Comparison of ENCODE assay signal across 13 cellular contexts in genomic region chr21:28776251-28776650, GRCh38.
DNase-seq lines count a peak whose midpoint lies in the region; TF ChIP-seq lines count a peak whose summit lies in the region.
"Had no signal": no experiment of that assay in that cellular context is flagged by ENCODE, and none has a peak within 500 bp of the region (broad histone marks: within the 10 kb centered on the region; RNA-seq: fewer than 3 reads in every experiment).

No MANE protein-coding gene starts in this region.

- H2BK15ac ChIP-seq in neuronal stem cell (ENCODE audit: low read length), result no peak overlapping the region

- H3K36me3 ChIP-seq in hepatocyte (replicated peaks; ENCODE audit: insufficient read depth, low read depth), result no peaks in the 10 kb centered on the region
- no peaks in the 10 kb centered on the region for H3K36me3 ChIP-seq in neuronal stem cell (replicated peaks in 1 of 2; ENCODE audit: control insufficient read depth in 2 of 2, insufficient read depth in 2 of 2, low read length in 2 of 2)
- H3K36me3 ChIP-seq: adrenal gland had no signal

- no peak overlapping the region for H3K27ac ChIP-seq in hepatocyte
- no peak overlapping the region for H3K27ac ChIP-seq in neuronal stem cell (replicated peaks; ENCODE audit: low read length)
- no peak overlapping the region for H3K27ac ChIP-seq in RWPE1
- H3K27ac ChIP-seq: adrenal gland had no signal

- no peak overlapping the region for H3K9ac ChIP-seq in neuronal stem cell (ENCODE audit: low read depth, low read length, poor library complexity)

- no peaks in the 10 kb centered on the region for H3K79me2 ChIP-seq in hepatocyte

- no peak overlapping the region for H3K23ac ChIP-seq in neuronal stem cell (ENCODE audit: low read depth, low read length, poor library complexity)

- H3K4me1 ChIP-seq in hepatocyte (ENCODE audit: insufficient read depth) (peaks cover 29% of the 10 kb centered on the region), neuronal stem cell (ENCODE audit: control insufficient read depth in 2 of 2, insufficient read depth in 1 of 2, low read depth in 1 of 2, low read length in 2 of 2) (no peaks in the 10 kb centered on the region)
- H3K4me1 ChIP-seq: adrenal gland had no signal

- H3K4me2 ChIP-seq in hepatocyte (no peak overlapping the region), neuronal stem cell (ENCODE audit: insufficient read depth, low read length, poor library complexity, severe bottlenecking) (no peak overlapping the region)
- H3K4me2 ChIP-seq: GM23338 had no signal

- H2BK12ac ChIP-seq in neuronal stem cell (ENCODE audit: low read length), result no peak overlapping the region

- H3K14ac ChIP-seq in neuronal stem cell (ENCODE audit: low read length), result no peak overlapping the region

- no peak overlapping the region for H3K18ac ChIP-seq in neuronal stem cell (ENCODE audit: low read length)

- no peaks in the 10 kb centered on the region for H3K79me1 ChIP-seq in neuronal stem cell (ENCODE audit: low read depth, low read length)

- CTCF ChIA-PET in RWPE1 (lab: Yijun Ruan, JAX), result no interaction called here

- H3K9me2 ChIP-seq in hepatocyte (replicated peaks; ENCODE audit: insufficient read depth), result no peaks in the 10 kb centered on the region

- H3K4me3 ChIP-seq in hepatocyte, result no peak overlapping the region
- H3K4me3 ChIP-seq in neuronal stem cell (ENCODE audit: low read length in 2 of 2), result no peak overlapping the region
- H3K4me3 ChIP-seq: adrenal gland, GM23338, lung had no signal

- no peaks in the 10 kb centered on the region for H4K20me1 ChIP-seq in hepatocyte (ENCODE audit: insufficient read depth, poor library complexity, severe bottlenecking)

- H4K91ac ChIP-seq in neuronal stem cell (ENCODE audit: low read depth, low read length, poor library complexity), result no peak overlapping the region

- H3K27me3 ChIP-seq in hepatocyte (no peaks in the 10 kb centered on the region), neuronal stem cell (ENCODE audit: control insufficient read depth in 3 of 3, insufficient read depth in 3 of 3, low read depth in 1 of 3, low read length in 3 of 3) (no peaks in the 10 kb centered on the region)
- H3K27me3 ChIP-seq: adrenal gland had no signal

- no peak overlapping the region for H2AK5ac ChIP-seq in neuronal stem cell (ENCODE audit: low read depth, low read length)

- H4K8ac ChIP-seq in neuronal stem cell (ENCODE audit: low read depth, low read length), result no peak overlapping the region

- no peak overlapping the region for H2BK5ac ChIP-seq in neuronal stem cell (ENCODE audit: low read length)

- POLR2A ChIA-PET in RWPE1 (lab: Yijun Ruan, JAX; ENCODE audit: low non-redundant PET), result no interaction called here

- DNase-seq in EH (ENCODE audit: low read depth), result peak; percentile 79
- peak; percentile 56 for DNase-seq in HT1080 (ENCODE audit: low read depth)
- DNase-seq in astrocyte of the hippocampus (ENCODE audit: low read depth, low spot score), result peak; percentile 42
- peak; percentile 35 to 49 for DNase-seq in stimulated activated CD4-positive, alpha-beta T cell treated with anti-CD3 and anti-CD28 coated beads, Interleukin-15, amount 100 ng/mL, for 48 hours (ENCODE audit: low read depth in 2 of 2)
- DNase-seq in hepatocyte (ENCODE audit: low spot score), result no peak
- DNase-seq in neuronal stem cell (ENCODE audit: low spot score), result no peak
- no peak for DNase-seq in RWPE1 (ENCODE audit: low spot score)
- DNase-seq: adrenal gland; effector memory CD4-positive, alpha-beta T cell; hippocampal formation; NCI-H2107 had no signal

- H2BK120ac ChIP-seq in neuronal stem cell (ENCODE audit: low read depth, low read length), result no peak overlapping the region

- WGBS in hepatocyte (ENCODE audit: low lambda C conversion rate, missing lambda C conversion rate), result 91% methylated on average over 2 of the region's 2 CpGs
- WGBS in neuronal stem cell (ENCODE audit: extremely low coverage in 2 of 2, insufficient read length in 2 of 2, insufficient replicate concordance in 1 of 2), 2 donors, result no CpG with 5 or more reads among the region's 2 CpGs

- no peak overlapping the region for H3K4ac ChIP-seq in neuronal stem cell (ENCODE audit: low read length)

- H2AFZ ChIP-seq in hepatocyte (no peak overlapping the region), neuronal stem cell (ENCODE audit: low read length) (no peak overlapping the region)
- H2AFZ ChIP-seq: GM23338 had no signal

- no peak for TF ChIP-seq CTCF in hepatocyte (IDR thresholded peaks at IDR 0.05; ENCODE audit: poor library complexity)
- TF ChIP-seq CTCF in RWPE1 (conservative IDR thresholded peaks at IDR 0.05; ENCODE audit: low read depth), result no peak

- H3K9me3 ChIP-seq in hepatocyte (ENCODE audit: low read depth), result no peaks in the 10 kb centered on the region
- H3K9me3 ChIP-seq in neuronal stem cell (replicated peaks in 1 of 2; ENCODE audit: control insufficient read depth in 2 of 2, insufficient read depth in 1 of 2, low read depth in 1 of 2, low read length in 2 of 2), result no peaks in the 10 kb centered on the region
- H3K9me3 ChIP-seq: adrenal gland had no signal

Comparison
In these comparisons a context has a peak if more than half of its experiments do, and no peak if none do; other contexts are left out.
1. DNase-seq: peak in EH (single experiment), HT1080 (single experiment), astrocyte of the hippocampus (single experiment) and stimulated activated CD4-positive, alpha-beta T cell treated with anti-CD3 and anti-CD28 coated beads, Interleukin-15, amount 100 ng/mL, for 48 hours (2 of 2); none in hepatocyte (single experiment), neuronal stem cell (single experiment) and RWPE1 (single experiment).